In the genomic region with DNA sequence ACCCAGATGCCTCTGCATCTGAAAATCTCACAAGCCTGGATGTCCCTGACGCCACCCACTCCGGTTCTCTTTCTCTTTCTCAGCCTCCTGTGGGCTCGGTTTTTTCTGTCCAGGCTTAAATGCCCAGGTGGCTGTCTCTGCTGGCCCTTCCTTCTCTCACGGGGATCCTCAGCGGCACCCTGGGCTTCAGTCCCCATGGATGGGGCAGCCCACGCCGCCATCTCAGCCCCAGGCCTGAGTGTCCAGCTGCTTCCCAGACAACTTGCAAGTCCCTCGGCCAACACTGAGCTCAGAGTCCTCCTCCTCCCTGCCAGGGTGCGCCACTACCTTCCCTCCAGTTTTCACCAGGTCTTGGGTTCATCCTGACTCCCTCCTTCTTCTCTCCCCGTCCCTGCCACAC, we compare ENCODE assay signal across 2 cellular contexts.
TF ChIP-seq lines count a peak whose summit lies in the region.

No MANE protein-coding gene starts in this region.

TF ChIP-seq in HEK293, 187 proteins besides CTCF, POLR2A, EP300 and RAD21 (continued from another document):
- TF ChIP-seq, protein P1, sequence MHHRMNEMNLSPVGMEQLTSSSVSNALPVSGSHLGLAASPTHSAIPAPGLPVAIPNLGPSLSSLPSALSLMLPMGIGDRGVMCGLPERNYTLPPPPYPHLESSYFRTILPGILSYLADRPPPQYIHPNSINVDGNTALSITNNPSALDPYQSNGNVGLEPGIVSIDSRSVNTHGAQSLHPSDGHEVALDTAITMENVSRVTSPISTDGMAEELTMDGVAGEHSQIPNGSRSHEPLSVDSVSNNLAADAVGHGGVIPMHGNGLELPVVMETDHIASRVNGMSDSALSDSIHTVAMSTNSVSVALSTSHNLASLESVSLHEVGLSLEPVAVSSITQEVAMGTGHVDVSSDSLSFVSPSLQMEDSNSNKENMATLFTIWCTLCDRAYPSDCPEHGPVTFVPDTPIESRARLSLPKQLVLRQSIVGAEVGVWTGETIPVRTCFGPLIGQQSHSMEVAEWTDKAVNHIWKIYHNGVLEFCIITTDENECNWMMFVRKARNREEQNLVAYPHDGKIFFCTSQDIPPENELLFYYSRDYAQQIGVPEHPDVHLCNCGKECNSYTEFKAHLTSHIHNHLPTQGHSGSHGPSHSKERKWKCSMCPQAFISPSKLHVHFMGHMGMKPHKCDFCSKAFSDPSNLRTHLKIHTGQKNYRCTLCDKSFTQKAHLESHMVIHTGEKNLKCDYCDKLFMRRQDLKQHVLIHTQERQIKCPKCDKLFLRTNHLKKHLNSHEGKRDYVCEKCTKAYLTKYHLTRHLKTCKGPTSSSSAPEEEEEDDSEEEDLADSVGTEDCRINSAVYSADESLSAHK (tag by site-specific recombination; IDR thresholded peaks at IDR 0.05), result 0 out of 2 replicates have a peak, but pooled peaks have one; percentile 5
- TF ChIP-seq, protein P2, sequence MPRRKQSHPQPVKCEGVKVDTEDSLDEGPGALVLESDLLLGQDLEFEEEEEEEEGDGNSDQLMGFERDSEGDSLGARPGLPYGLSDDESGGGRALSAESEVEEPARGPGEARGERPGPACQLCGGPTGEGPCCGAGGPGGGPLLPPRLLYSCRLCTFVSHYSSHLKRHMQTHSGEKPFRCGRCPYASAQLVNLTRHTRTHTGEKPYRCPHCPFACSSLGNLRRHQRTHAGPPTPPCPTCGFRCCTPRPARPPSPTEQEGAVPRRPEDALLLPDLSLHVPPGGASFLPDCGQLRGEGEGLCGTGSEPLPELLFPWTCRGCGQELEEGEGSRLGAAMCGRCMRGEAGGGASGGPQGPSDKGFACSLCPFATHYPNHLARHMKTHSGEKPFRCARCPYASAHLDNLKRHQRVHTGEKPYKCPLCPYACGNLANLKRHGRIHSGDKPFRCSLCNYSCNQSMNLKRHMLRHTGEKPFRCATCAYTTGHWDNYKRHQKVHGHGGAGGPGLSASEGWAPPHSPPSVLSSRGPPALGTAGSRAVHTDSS (tag by site-specific recombination; IDR thresholded peaks at IDR 0.05), result no peak
- TF ChIP-seq, protein P3, sequence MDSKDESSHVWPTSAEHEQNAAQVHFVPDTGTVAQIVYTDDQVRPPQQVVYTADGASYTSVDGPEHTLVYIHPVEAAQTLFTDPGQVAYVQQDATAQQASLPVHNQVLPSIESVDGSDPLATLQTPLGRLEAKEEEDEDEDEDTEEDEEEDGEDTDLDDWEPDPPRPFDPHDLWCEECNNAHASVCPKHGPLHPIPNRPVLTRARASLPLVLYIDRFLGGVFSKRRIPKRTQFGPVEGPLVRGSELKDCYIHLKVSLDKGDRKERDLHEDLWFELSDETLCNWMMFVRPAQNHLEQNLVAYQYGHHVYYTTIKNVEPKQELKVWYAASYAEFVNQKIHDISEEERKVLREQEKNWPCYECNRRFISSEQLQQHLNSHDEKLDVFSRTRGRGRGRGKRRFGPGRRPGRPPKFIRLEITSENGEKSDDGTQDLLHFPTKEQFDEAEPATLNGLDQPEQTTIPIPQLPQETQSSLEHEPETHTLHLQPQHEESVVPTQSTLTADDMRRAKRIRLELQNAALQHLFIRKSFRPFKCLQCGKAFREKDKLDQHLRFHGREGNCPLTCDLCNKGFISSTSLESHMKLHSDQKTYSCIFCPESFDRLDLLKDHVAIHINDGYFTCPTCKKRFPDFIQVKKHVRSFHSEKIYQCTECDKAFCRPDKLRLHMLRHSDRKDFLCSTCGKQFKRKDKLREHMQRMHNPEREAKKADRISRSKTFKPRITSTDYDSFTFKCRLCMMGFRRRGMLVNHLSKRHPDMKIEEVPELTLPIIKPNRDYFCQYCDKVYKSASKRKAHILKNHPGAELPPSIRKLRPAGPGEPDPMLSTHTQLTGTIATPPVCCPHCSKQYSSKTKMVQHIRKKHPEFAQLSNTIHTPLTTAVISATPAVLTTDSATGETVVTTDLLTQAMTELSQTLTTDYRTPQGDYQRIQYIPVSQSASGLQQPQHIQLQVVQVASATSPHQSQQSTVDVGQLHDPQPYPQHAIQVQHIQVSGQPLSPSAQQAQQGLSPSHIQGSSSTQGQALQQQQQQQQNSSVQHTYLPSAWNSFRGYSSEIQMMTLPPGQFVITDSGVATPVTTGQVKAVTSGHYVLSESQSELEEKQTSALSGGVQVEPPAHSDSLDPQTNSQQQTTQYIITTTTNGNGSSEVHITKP (tag by site-specific recombination; IDR thresholded peaks at IDR 0.05), result 0 out of 2 replicates have a peak, but pooled peaks have one; percentile 40
- TF ChIP-seq ZNF791 (tag by site-specific recombination; IDR thresholded peaks at IDR 0.05), result no peak
TF ChIP-seq in HEK293: peak in this region for 2.

TF ChIP-seq in WTC11, 78 proteins besides CTCF, POLR2A, EP300 and RAD21 (continued from another document):
- TF ChIP-seq, protein P4, sequence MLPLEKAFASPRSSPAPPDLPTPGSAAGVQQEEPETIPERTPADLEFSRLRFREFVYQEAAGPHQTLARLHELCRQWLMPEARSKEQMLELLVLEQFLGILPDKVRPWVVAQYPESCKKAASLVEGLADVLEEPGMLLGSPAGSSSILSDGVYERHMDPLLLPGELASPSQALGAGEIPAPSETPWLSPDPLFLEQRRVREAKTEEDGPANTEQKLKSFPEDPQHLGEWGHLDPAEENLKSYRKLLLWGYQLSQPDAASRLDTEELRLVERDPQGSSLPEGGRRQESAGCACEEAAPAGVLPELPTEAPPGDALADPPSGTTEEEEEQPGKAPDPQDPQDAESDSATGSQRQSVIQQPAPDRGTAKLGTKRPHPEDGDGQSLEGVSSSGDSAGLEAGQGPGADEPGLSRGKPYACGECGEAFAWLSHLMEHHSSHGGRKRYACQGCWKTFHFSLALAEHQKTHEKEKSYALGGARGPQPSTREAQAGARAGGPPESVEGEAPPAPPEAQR (CRISPR knock-in tag; IDR thresholded peaks at IDR 0.05), result no peak
- TF ChIP-seq TP53 (CRISPR knock-in tag; IDR thresholded peaks at IDR 0.05), result no peak
- TF ChIP-seq GABPB1 (CRISPR knock-in tag; IDR thresholded peaks at IDR 0.05), result no peak
- no peak for TF ChIP-seq NFE2L1 (CRISPR knock-in tag; IDR thresholded peaks at IDR 0.05)
- TF ChIP-seq ZNF317 (CRISPR knock-in tag; IDR thresholded peaks at IDR 0.05; ENCODE audit: borderline replicate concordance, low read depth), result no peak
- TF ChIP-seq CBFB (CRISPR knock-in tag; IDR thresholded peaks at IDR 0.05; ENCODE audit: low read depth), result no peak
- no peak for TF ChIP-seq SMAD4 (CRISPR knock-in tag; IDR thresholded peaks at IDR 0.05)
- no peak for TF ChIP-seq MXD4 (CRISPR knock-in tag; IDR thresholded peaks at IDR 0.05; ENCODE audit: borderline replicate concordance)
